In the genomic region with DNA sequence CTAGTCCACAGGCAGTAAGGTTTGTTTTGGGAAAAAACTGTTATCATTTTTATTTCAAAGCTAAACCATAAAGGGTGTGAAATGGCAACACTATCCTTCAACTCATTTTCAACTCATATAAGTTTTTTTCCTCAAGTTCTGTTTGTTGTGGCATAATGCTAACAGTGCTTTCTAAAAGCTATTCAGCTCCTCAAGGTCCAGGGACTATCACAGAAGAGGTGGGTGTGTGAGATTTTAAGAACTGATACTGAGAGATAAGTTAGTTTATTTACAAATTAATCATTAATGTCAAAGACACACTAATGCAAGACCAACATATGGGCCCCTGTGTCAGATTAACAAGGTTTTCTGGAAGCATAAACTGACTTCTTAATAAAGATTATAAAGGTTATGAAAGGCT, we compare ENCODE assay signal across 29 cellular contexts. TPM values are rescaled to one million over a fixed set of nuclear protein-coding genes. Genes with fewer than 3 reads are reported as not detected.
DNase-seq lines count a peak whose midpoint lies in the region; ATAC-seq, FAIRE-seq and TF ChIP-seq lines count a peak whose summit lies in the region.
"Had no signal": no experiment of that assay in that cellular context is flagged by ENCODE, and none has a peak within 500 bp of the region (broad histone marks: within the 10 kb centered on the region; RNA-seq: fewer than 3 reads in every experiment).

No MANE protein-coding gene starts in this region.

- RAD21 ChIA-PET in GM12878 (lab: Charles Lee; ENCODE audit: unreplicated experiment), result no interaction called here

- H3K9me3 Mint-ChIP-seq in progenitor cell of endocrine pancreas (ENCODE audit: low read depth) (peaks cover 23% of the 10 kb centered on the region), CD14-positive monocyte (no peaks in the 10 kb centered on the region)

- intact Hi-C loops in GM12878 (cut with micrococcal nuclease; ENCODE audit: unreplicated experiment) (loop anchor here (5.0 kb wide), 3 partner anchors 54 to 399 kb away; no protein-coding TSS in a partner anchor), mucosa of descending colon (cut with DNase I, micrococcal nuclease) (no loop called here), CD14-positive monocyte (cut with micrococcal nuclease) (no loop called here)

- SMC1A ChIA-PET in GM12878 (lab: Charles Lee; ENCODE audit: uncharacterized antibody, unreplicated experiment), result interaction anchor here (1.0 to 2.2 kb wide), 6 partner anchors 20 to 402 kb away, joined by 3 to 5 read pairs (median 4); no protein-coding TSS in a partner anchor

- TF ChIP-seq CTCF in GM12878 (IDR thresholded peaks at IDR 0.05 in 2 of 3, conservative IDR thresholded peaks at IDR 0.05 in 1 of 3; ENCODE audit: control insufficient read depth in 2 of 3, extremely low read depth in 1 of 3, insufficient read depth in 1 of 3, low read depth in 3 of 3, low read length in 3 of 3) (no peak), progenitor cell of endocrine pancreas (IDR thresholded peaks at IDR 0.05; ENCODE audit: unreplicated experiment) (no peak), mucosa of descending colon (IDR thresholded peaks at IDR 0.05) (no peak), foreskin fibroblast (IDR thresholded peaks at IDR 0.05; ENCODE audit: low read depth, low read length) (no peak), CD14-positive monocyte (IDR thresholded peaks at IDR 0.05) (no peak)

- no peak for TF ChIP-seq EP300 in GM12878 (IDR thresholded peaks at IDR 0.05; ENCODE audit: borderline replicate concordance in 1 of 2, control insufficient read depth in 1 of 2, low read depth in 2 of 2, low read length in 2 of 2)

- H3K4me2 ChIP-seq in GM12878 (ENCODE audit: control insufficient read depth, insufficient read depth), result no peak overlapping the region

- H3K9ac ChIP-seq in GM12878 (ENCODE audit: control insufficient read depth, insufficient read depth, low read length), result no peak overlapping the region
- H3K9ac ChIP-seq: GM23248 had no signal

- POLR2A ChIA-PET in GM12878 (lab: Charles Lee), result no interaction called here

- no peak overlapping the region for H2AFZ ChIP-seq in GM12878 (ENCODE audit: control insufficient read depth, low read depth, low read length)
- H2AFZ ChIP-seq: GM23248 had no signal

- H3K4me3 Mint-ChIP-seq in progenitor cell of endocrine pancreas (ENCODE audit: low read depth) (no peak overlapping the region), CD14-positive monocyte (no peak overlapping the region)
- H3K4me3 Mint-ChIP-seq: H9 had no signal

- H3K79me2 ChIP-seq in GM12878 (ENCODE audit: control insufficient read depth, insufficient read depth, low read length), result no peaks in the 10 kb centered on the region

- H3K27ac Mint-ChIP-seq in progenitor cell of endocrine pancreas, result peak overlapping the region; percentile 22
- H3K27ac Mint-ChIP-seq in CD14-positive monocyte, result no peak overlapping the region

- CTCF ChIA-PET in GM12878 (lab: Yijun Ruan, JAX), result interaction anchor here (0.9 to 1.1 kb wide), 2 partner anchors 160 to 366 kb away, joined by 3 read pairs; no protein-coding TSS in a partner anchor

- ATAC-seq in HG03354 (IDR thresholded peaks at IDR 0.05; ENCODE audit: poor library complexity, severe bottlenecking, unreplicated experiment) (peak; percentile 33), GM12878 (peak; percentile 8; the same call in 1 of the 3 replicates), mucosa of descending colon (no peak)
- ATAC-seq: K562 had no signal

- H3K4me1 Mint-ChIP-seq in progenitor cell of endocrine pancreas (ENCODE audit: low read depth) (peaks cover 34% of the 10 kb centered on the region), CD14-positive monocyte (no peaks in the 10 kb centered on the region)

- no peaks in the 10 kb centered on the region for H3K9me3 ChIP-seq in GM12878 (replicated peaks; ENCODE audit: control insufficient read depth, insufficient read depth, low read length)
- H3K9me3 ChIP-seq in mucosa of descending colon, result no peaks in the 10 kb centered on the region
- H3K9me3 ChIP-seq: BE2C, MG63, SJSA1 had no signal

- no peak overlapping the region for H3K27ac ChIP-seq in GM12878 (ENCODE audit: control insufficient read depth, insufficient read depth)
- H3K27ac ChIP-seq: GM23248, SJSA1 had no signal

- no peaks in the 10 kb centered on the region for H3K4me1 ChIP-seq in GM12878 (ENCODE audit: control insufficient read depth, insufficient read depth, low read length)
- peaks cover 6% of the 10 kb centered on the region for H3K4me1 ChIP-seq in mucosa of descending colon (ENCODE audit: low read depth)
- H3K4me1 ChIP-seq: BE2C, SJSA1 had no signal

- FAIRE-seq in GM18507 (lab: Jason Lieb, UNC) (peak; percentile 77), GM12878 (lab: Jason Lieb, UNC) (no peak)
- FAIRE-seq: K562 had no signal

- no peaks in the 10 kb centered on the region for H4K20me1 ChIP-seq in GM12878 (ENCODE audit: control insufficient read depth, insufficient read depth)

- H3K36me3 ChIP-seq in GM12878 (ENCODE audit: control insufficient read depth in 2 of 2, insufficient read depth in 2 of 2, low read length in 1 of 2) (no peaks in the 10 kb centered on the region), mucosa of descending colon (ENCODE audit: low read depth) (no peaks in the 10 kb centered on the region)
- H3K36me3 ChIP-seq: BE2C, MG63, SJSA1 had no signal

- H3K36me3 Mint-ChIP-seq in progenitor cell of endocrine pancreas (ENCODE audit: insufficient read depth) (peaks cover 17% of the 10 kb centered on the region), CD14-positive monocyte (no peaks in the 10 kb centered on the region)

- no peak overlapping the region for H3K4me3 ChIP-seq in GM12878
- H3K4me3 ChIP-seq in mucosa of descending colon, result no peak overlapping the region
- H3K4me3 ChIP-seq in foreskin fibroblast (ENCODE audit: low read depth in 1 of 2, low read length in 2 of 2), result no peak overlapping the region
- H3K4me3 ChIP-seq: GM23248, K562, MG63, SJSA1 had no signal

- H3K27me3 Mint-ChIP-seq in progenitor cell of endocrine pancreas (no peaks in the 10 kb centered on the region), CD14-positive monocyte (ENCODE audit: low read depth in 3 of 3) (no peaks in the 10 kb centered on the region)

- H3K27me3 ChIP-seq in GM12878 (replicated peaks in 1 of 2; ENCODE audit: control insufficient read depth in 2 of 2, insufficient read depth in 2 of 2, low read length in 1 of 2), result no peaks in the 10 kb centered on the region
- H3K27me3 ChIP-seq: BE2C, MG63, SJSA1 had no signal

- in situ Hi-C loops in GM12878 (cut with MboI), result no loop called here

- no peak for DNase-seq in GM18507 (ENCODE audit: extremely low spot score, insufficient read length, low read depth)
- DNase-seq in GM12878 (ENCODE audit: low read depth, low spot score), result no peak
- DNase-seq in progenitor cell of endocrine pancreas (ENCODE audit: low spot score, unreplicated experiment), result no peak
- no peak for DNase-seq in mucosa of descending colon
- DNase-seq in activated CD4-positive, alpha-beta T cell treated with anti-CD3 and anti-CD28 coated beads for 1 hour, result no peak
- no peak for DNase-seq in foreskin fibroblast
- DNase-seq in CD14-positive monocyte (ENCODE audit: low spot score), result no peak
- DNase-seq: ACHN, BE2C, DMS53, GM23248, H9, MG63, NCI-H1105 treated with DMSO at 0.1 percent for 48 hours, NCI-H146, NCI-H2029 treated with DMSO at 0.1 percent for 48 hours, NCI-H2227 treated with DMSO at 0.1 percent for 48 hours, NCI-H526 treated with DMSO at 0.1 percent for 48 hours, Right ventricle myocardium superior, RPMI8226 had no signal

- TF ChIP-seq POLR2A in GM12878 (IDR thresholded peaks at IDR 0.05; ENCODE audit: low read depth, low read length), result no peak

- BruUV-seq in GM12878 (replicated peaks; lab: Mats Ljungman, UMichigan), result no TSS peak

- no peak for TF ChIP-seq RAD21 in GM12878 (IDR thresholded peaks at IDR 0.05; ENCODE audit: insufficient read depth, low read depth, low read length)

TF ChIP-seq in GM12878, 131 proteins besides CTCF, POLR2A, EP300 and RAD21 (continues in another document):
- TF ChIP-seq EED (IDR thresholded peaks at IDR 0.05; ENCODE audit: low read depth), result no peak
- TF ChIP-seq, protein P1, sequence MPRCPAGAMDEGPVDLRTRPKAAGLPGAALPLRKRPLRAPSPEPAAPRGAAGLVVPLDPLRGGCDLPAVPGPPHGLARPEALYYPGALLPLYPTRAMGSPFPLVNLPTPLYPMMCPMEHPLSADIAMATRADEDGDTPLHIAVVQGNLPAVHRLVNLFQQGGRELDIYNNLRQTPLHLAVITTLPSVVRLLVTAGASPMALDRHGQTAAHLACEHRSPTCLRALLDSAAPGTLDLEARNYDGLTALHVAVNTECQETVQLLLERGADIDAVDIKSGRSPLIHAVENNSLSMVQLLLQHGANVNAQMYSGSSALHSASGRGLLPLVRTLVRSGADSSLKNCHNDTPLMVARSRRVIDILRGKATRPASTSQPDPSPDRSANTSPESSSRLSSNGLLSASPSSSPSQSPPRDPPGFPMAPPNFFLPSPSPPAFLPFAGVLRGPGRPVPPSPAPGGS (IDR thresholded peaks at IDR 0.05; ENCODE audit: borderline replicate concordance, insufficient read depth, low read depth, low read length, poor library complexity, severe bottlenecking), result no peak

RNA-seq across cellular contexts. Expression of a gene that starts 11.8 kb away (rescaled TPM):
- not detected in 2 replicates for total RNA-seq in GM12878 (2013; cell fraction: nucleolus; rRNA removed)
- not detected in 2 replicates for total RNA-seq in GM12878 (2014; rRNA removed)
- total RNA-seq in GM12878 (2014; rRNA removed; fragmentation: Illumina TruSeq; extraction: Trizol), result not detected in 2 replicates
- total RNA-seq in GM12878 (2021), result 0.27 TPM in 1 of 2 replicates, not detected in the other
- polyA plus RNA-seq in GM12878 (2011; ENCODE audit: low read depth), result not detected
- not detected in 2 replicates for polyA plus RNA-seq in GM12878 (2011; rRNA removed)
- not detected in 2 replicates for polyA plus RNA-seq in GM12878 (2011; cell fraction: cytosol; rRNA removed)
- not detected in 2 replicates for polyA plus RNA-seq in GM12878 (2011; cell fraction: nucleus; rRNA removed)
- not detected in 2 replicates for polyA plus RNA-seq in GM12878 (2012)
- polyA plus RNA-seq in GM12878 (2014; fragmentation: Illumina TruSeq; extraction: Trizol), result not detected in 2 replicates
- not detected for polyA plus RNA-seq in GM12878 (2014; fragmentation: Nextera tagmentation; extraction: Ambion mirVana)
- polyA plus RNA-seq in GM12878 (2014; rRNA removed), result not detected in 2 replicates
- not detected for polyA plus RNA-seq in GM12878 (2016; fragmentation: Nextera tagmentation; extraction: Ambion mirVana)
- not detected in 2 replicates for polyA minus RNA-seq in GM12878 (2011; rRNA and poly(A)+ RNA removed)
- not detected in 2 replicates for polyA minus RNA-seq in GM12878 (2011; cell fraction: cytosol; rRNA and poly(A)+ RNA removed)
- not detected in 2 replicates for polyA minus RNA-seq in GM12878 (2011; cell fraction: nucleus; rRNA and poly(A)+ RNA removed)
- 0.22 and 0.57 TPM in 2 replicates for total RNA-seq in progenitor cell of endocrine pancreas
- 100 to 1,000 TPM in 2 of 3 donors, 10 to 100 TPM in 1; 61.8 to 203 (median 133) TPM for total RNA-seq in mucosa of descending colon
- not detected for polyA plus RNA-seq in CD14-positive monocyte
- total RNA-seq: Daoy; G401; GM23248; H9; HT1080; LHCN-M2; NCI-H460; Right ventricle myocardium superior; SJSA1; T-helper 2 cell treated with Interferon-gamma antibody and Interleukin-4, amounts not matched to agents 100 ng/mL and 5 ng/mL, for 36 hours had no signal
- polyA plus RNA-seq: GM23248 had no signal

Comparison
In these comparisons a context has a peak if more than half of its experiments do, and no peak if none do; other contexts are left out.
1. RNA of a gene that starts 11.8 kb away (total RNA-seq): 61.8 to 203 TPM in mucosa of descending colon; 0.22 to 0.57 TPM in progenitor cell of endocrine pancreas and 0.27 TPM in GM12878; every median in the first group is over 10 times any median in the second.